Comparison of ENCODE assay signal across 22 cellular contexts in genomic region chr2:127567351-127567854, GRCh38. TPM values are rescaled to one million over a fixed set of nuclear protein-coding genes. Genes with fewer than 3 reads are reported as not detected.
DNase-seq lines count a peak whose midpoint lies in the region; ATAC-seq and TF ChIP-seq lines count a peak whose summit lies in the region.
"Had no signal": no experiment of that assay in that cellular context is flagged by ENCODE, and none has a peak within 500 bp of the region (broad histone marks: within the 10 kb centered on the region; RNA-seq: fewer than 3 reads in every experiment).

No MANE protein-coding gene starts in this region.

- H2AFZ ChIP-seq in osteoblast (ENCODE audit: low read length) (no peak overlapping the region), MM.1S (ENCODE audit: low read length) (no peak overlapping the region)
- H2AFZ ChIP-seq: PC-9 had no signal

- peaks cover 18% of the 10 kb centered on the region for H3K4me1 Mint-ChIP-seq in activated CD8-positive, alpha-beta memory T cell treated with anti-CD3 and anti-CD28 coated beads, Interleukin-2, amount 10 ng/mL, durations not matched to agents 7 days and 5 days
- H3K4me1 Mint-ChIP-seq in natural killer cell = peaks cover 9% of the 10 kb centered on the region in 2 donors
- H3K4me1 Mint-ChIP-seq in natural killer cell treated with Interleukin-12 subunit alpha and Interleukin-12 subunit beta and Interleukin-15 and Interleukin-18, amount 100 ng/mL, for 72 hours (ENCODE audit: low read depth in 2 of 2) = peaks cover 14 to 16% of the 10 kb centered on the region in 2 donors

- no peaks in the 10 kb centered on the region for H3K27me3 ChIP-seq in osteoblast (ENCODE audit: insufficient read depth, low read length)
- no peaks in the 10 kb centered on the region for H3K27me3 ChIP-seq in vagina
- H3K27me3 ChIP-seq in MM.1S (replicated peaks; ENCODE audit: insufficient read depth, low read length) = peaks cover 73% of the 10 kb centered on the region
- H3K27me3 ChIP-seq: BE2C had no signal

- intact Hi-C loops in natural killer cell (cut with micrococcal nuclease) (no loop called here), vagina (cut with DNase I) (no loop called here)

- peak; percentile 49 for DNase-seq in activated CD8-positive, alpha-beta memory T cell treated with anti-CD3 and anti-CD28 coated beads for 24 hours
- no peak for DNase-seq in activated CD8-positive, alpha-beta memory T cell treated with anti-CD3 and anti-CD28 coated beads, Interleukin-2, amount 10 ng/mL, durations not matched to agents 7 days and 5 days
- DNase-seq in natural killer cell (peak; percentile 3), osteoblast (ENCODE audit: insufficient read length, low spot score, missing footprints) (peak; percentile 66), vagina (ENCODE audit: extremely low spot score in 2 of 2) (peak; percentile 77 to 79), CD1c-positive myeloid dendritic cell (ENCODE audit: extremely low spot score) (no peak), MM.1S (no peak)
- DNase-seq in natural killer cell treated with Interleukin-12 subunit alpha and Interleukin-12 subunit beta and Interleukin-15 and Interleukin-18, amount 100 ng/mL, for 72 hours (ENCODE audit: low spot score) = no peak
- DNase-seq: BE2C; CD4-positive, CD25-positive, alpha-beta regulatory T cell; GOT3; HFFc6; KBM-7; NCI-H2029; NCI-H446; NCI-H526; SJCRH30 had no signal

- no peak overlapping the region for H3K4me3 Mint-ChIP-seq in activated CD8-positive, alpha-beta memory T cell treated with anti-CD3 and anti-CD28 coated beads, Interleukin-2, amount 10 ng/mL, durations not matched to agents 7 days and 5 days
- H3K4me3 Mint-ChIP-seq in natural killer cell = no peak overlapping the region
- H3K4me3 Mint-ChIP-seq in natural killer cell treated with Interleukin-12 subunit alpha and Interleukin-12 subunit beta and Interleukin-15 and Interleukin-18, amount 100 ng/mL, for 72 hours = no peak overlapping the region
- H3K4me3 Mint-ChIP-seq: CD4-positive, CD25-positive, alpha-beta regulatory T cell; HFFc6 had no signal

- H3K9ac ChIP-seq in MM.1S (ENCODE audit: low read length) = no peak overlapping the region

- H3K36me3 ChIP-seq in osteoblast (ENCODE audit: insufficient read depth, low read length) = no peaks in the 10 kb centered on the region
- no peaks in the 10 kb centered on the region for H3K36me3 ChIP-seq in vagina
- no peaks in the 10 kb centered on the region for H3K36me3 ChIP-seq in MM.1S (replicated peaks; ENCODE audit: insufficient read depth, low read length)
- H3K36me3 ChIP-seq: BE2C, HAP-1, SJCRH30 had no signal

- no peak overlapping the region for H3K27ac Mint-ChIP-seq in activated CD8-positive, alpha-beta memory T cell treated with anti-CD3 and anti-CD28 coated beads, Interleukin-2, amount 10 ng/mL, durations not matched to agents 7 days and 5 days
- H3K27ac Mint-ChIP-seq in natural killer cell = no peak overlapping the region
- H3K27ac Mint-ChIP-seq in natural killer cell treated with Interleukin-12 subunit alpha and Interleukin-12 subunit beta and Interleukin-15 and Interleukin-18, amount 100 ng/mL, for 72 hours = no peak overlapping the region
- H3K27ac Mint-ChIP-seq: CD4-positive, CD25-positive, alpha-beta regulatory T cell; HFFc6 had no signal

- no peak overlapping the region for H3K4me3 ChIP-seq in osteoblast (ENCODE audit: insufficient read depth, low read length)
- H3K4me3 ChIP-seq in vagina = no peak overlapping the region
- no peak overlapping the region for H3K4me3 ChIP-seq in MM.1S (ENCODE audit: low read length)
- H3K4me3 ChIP-seq: HAP-1, PC-9, SJCRH30 had no signal

- CTCF ChIA-PET in activated CD8-positive, alpha-beta memory T cell treated with anti-CD3 and anti-CD28 coated beads, Interleukin-2, amount 10 ng/mL, durations not matched to agents 7 days and 5 days (lab: Charles Lee) = interaction anchor here (1.4 kb wide), 1 partner anchor 8 kb away, joined by 3 read pairs; no protein-coding TSS in a partner anchor

- H3K79me2 ChIP-seq in osteoblast (ENCODE audit: insufficient read depth, low read length) = no peaks in the 10 kb centered on the region
- no peaks in the 10 kb centered on the region for H3K79me2 ChIP-seq in MM.1S (ENCODE audit: low read length)

- H3K27ac ChIP-seq in osteoblast (ENCODE audit: low read depth, low read length) (no peak overlapping the region), vagina (no peak overlapping the region), MM.1S (ENCODE audit: low read length) (no peak overlapping the region)
- H3K27ac ChIP-seq: 22Rv1, PC-9, SJCRH30 had no signal

- H3K4me1 ChIP-seq in osteoblast (ENCODE audit: insufficient read depth, low read length) = peaks cover 28% of the 10 kb centered on the region
- H3K4me1 ChIP-seq in vagina = peaks cover 13% of the 10 kb centered on the region
- peaks cover 22% of the 10 kb centered on the region for H3K4me1 ChIP-seq in MM.1S (ENCODE audit: low read length)
- H3K4me1 ChIP-seq: BE2C, HAP-1, SJCRH30 had no signal

- no peak for TF ChIP-seq POLR2A in vagina (IDR thresholded peaks at IDR 0.05)

- H3K9me2 ChIP-seq in MM.1S (replicated peaks; ENCODE audit: insufficient read depth, low read length) = no peaks in the 10 kb centered on the region

- no peaks in the 10 kb centered on the region for H4K20me1 ChIP-seq in osteoblast (ENCODE audit: insufficient read depth, low read length)
- peaks cover 9% of the 10 kb centered on the region; the same call in 1 of the 2 replicates for H4K20me1 ChIP-seq in MM.1S (ENCODE audit: insufficient read depth, low read length)

- H3F3A ChIP-seq in MM.1S (ENCODE audit: insufficient read depth, low read length) = peaks cover 16% of the 10 kb centered on the region

- peaks cover 2% of the 10 kb centered on the region for H3K9me3 Mint-ChIP-seq in activated CD8-positive, alpha-beta memory T cell treated with anti-CD3 and anti-CD28 coated beads, Interleukin-2, amount 10 ng/mL, durations not matched to agents 7 days and 5 days (ENCODE audit: low read depth)
- no peaks in the 10 kb centered on the region for H3K9me3 Mint-ChIP-seq in natural killer cell
- no peaks in the 10 kb centered on the region for H3K9me3 Mint-ChIP-seq in natural killer cell treated with Interleukin-12 subunit alpha and Interleukin-12 subunit beta and Interleukin-15 and Interleukin-18, amount 100 ng/mL, for 72 hours
- H3K9me3 Mint-ChIP-seq: HFFc6 had no signal

- peaks cover 4% of the 10 kb centered on the region for H3K36me3 Mint-ChIP-seq in activated CD8-positive, alpha-beta memory T cell treated with anti-CD3 and anti-CD28 coated beads, Interleukin-2, amount 10 ng/mL, durations not matched to agents 7 days and 5 days
- H3K36me3 Mint-ChIP-seq in natural killer cell = no peaks in the 10 kb centered on the region
- H3K36me3 Mint-ChIP-seq in natural killer cell treated with Interleukin-12 subunit alpha and Interleukin-12 subunit beta and Interleukin-15 and Interleukin-18, amount 100 ng/mL, for 72 hours = peaks cover 5% of the 10 kb centered on the region
- H3K36me3 Mint-ChIP-seq: CD4-positive, CD25-positive, alpha-beta regulatory T cell had no signal

- H3K9me3 ChIP-seq in osteoblast (ENCODE audit: low read depth, low read length) = no peaks in the 10 kb centered on the region
- H3K9me3 ChIP-seq in vagina = no peaks in the 10 kb centered on the region
- no peaks in the 10 kb centered on the region for H3K9me3 ChIP-seq in MM.1S (replicated peaks; ENCODE audit: insufficient read depth, low read length)
- H3K9me3 ChIP-seq: BE2C, HAP-1, SJCRH30 had no signal

- H3K27me3 Mint-ChIP-seq in activated CD8-positive, alpha-beta memory T cell treated with anti-CD3 and anti-CD28 coated beads, Interleukin-2, amount 10 ng/mL, durations not matched to agents 7 days and 5 days = peaks cover 87% of the 10 kb centered on the region
- H3K27me3 Mint-ChIP-seq in natural killer cell (ENCODE audit: low read depth in 2 of 2) = peaks cover 0 to under 1% of the 10 kb centered on the region in 2 donors
- H3K27me3 Mint-ChIP-seq in natural killer cell treated with Interleukin-12 subunit alpha and Interleukin-12 subunit beta and Interleukin-15 and Interleukin-18, amount 100 ng/mL, for 72 hours = peaks cover 6 to 22% of the 10 kb centered on the region in 2 donors

- no peak overlapping the region for H3K4me2 ChIP-seq in osteoblast (ENCODE audit: insufficient read depth, low read length)
- H3K4me2 ChIP-seq in MM.1S (ENCODE audit: low read depth, low read length) = no peak overlapping the region
- H3K4me2 ChIP-seq: PC-9 had no signal

- TF ChIP-seq CTCF in natural killer cell (IDR thresholded peaks at IDR 0.05) (no peak), osteoblast (IDR thresholded peaks at IDR 0.05; ENCODE audit: extremely low read depth, low read depth, low read length) (no peak), vagina (IDR thresholded peaks at IDR 0.05) (no peak), MM.1S (IDR thresholded peaks at IDR 0.05; ENCODE audit: low read length) (no peak)

- ATAC-seq in activated CD8-positive, alpha-beta memory T cell treated with anti-CD3 and anti-CD28 coated beads, Interleukin-2, amount 10 ng/mL, durations not matched to agents 7 days and 5 days = no peak
- no peak for ATAC-seq in natural killer cell
- no peak for ATAC-seq in natural killer cell treated with Interleukin-12 subunit alpha and Interleukin-12 subunit beta and Interleukin-15 and Interleukin-18, amount 100 ng/mL, for 72 hours
- ATAC-seq: Right ventricle myocardium inferior had no signal

RNA-seq across cellular contexts. Expression of gene MYO7B, which starts 31.9 kb away (rescaled TPM):
- total RNA-seq in activated CD8-positive, alpha-beta memory T cell treated with anti-CD3 and anti-CD28 coated beads, Interleukin-2, amount 10 ng/mL, durations not matched to agents 7 days and 5 days = under 1 TPM in 1 of 2 experiments, not detected in 1; 0.26 TPM
- total RNA-seq in natural killer cell = under 1 TPM; 0.14 to 0.45 (median 0.25) TPM
- not detected for total RNA-seq in natural killer cell treated with Interleukin-12 subunit alpha and Interleukin-12 subunit beta and Interleukin-15 and Interleukin-18, amount 100 ng/mL, for 72 hours
- total RNA-seq in osteoblast = under 0.01 TPM in 2 replicates
- not detected for total RNA-seq in vagina
- total RNA-seq: CD4-positive, CD25-positive, alpha-beta regulatory T cell; MCF 10A; PC-9 had no signal

RNA-seq across cellular contexts. Expression of gene IWS1, which starts 41.1 kb away (rescaled TPM):
- 10 to 100 TPM; 53.2 to 55.1 TPM for total RNA-seq in activated CD8-positive, alpha-beta memory T cell treated with anti-CD3 and anti-CD28 coated beads, Interleukin-2, amount 10 ng/mL, durations not matched to agents 7 days and 5 days
- total RNA-seq in natural killer cell (10 to 100 TPM; 21.7 to 27.1 (median 23.9) TPM), osteoblast (28.3 and 36.6 TPM in 2 replicates), vagina (40.8 TPM)
- total RNA-seq in natural killer cell treated with Interleukin-12 subunit alpha and Interleukin-12 subunit beta and Interleukin-15 and Interleukin-18, amount 100 ng/mL, for 72 hours = 10 to 100 TPM; 45.3 to 49.5 TPM

Comparison
In these comparisons a context has a peak if more than half of its experiments do, and no peak if none do; other contexts are left out.
1. DNase-seq: peak in activated CD8-positive, alpha-beta memory T cell treated with anti-CD3 and anti-CD28 coated beads for 24 hours (single experiment), natural killer cell (single experiment), osteoblast (single experiment) and vagina (2 of 2); none in activated CD8-positive, alpha-beta memory T cell treated with anti-CD3 and anti-CD28 coated beads, Interleukin-2, amount 10 ng/mL, durations not matched to agents 7 days and 5 days (single experiment), natural killer cell treated with Interleukin-12 subunit alpha and Interleukin-12 subunit beta and Interleukin-15 and Interleukin-18, amount 100 ng/mL, for 72 hours (single experiment), CD1c-positive myeloid dendritic cell (single experiment) and MM.1S (single experiment).